ENCODE assay signal across 8 cellular contexts in the genomic region with DNA sequence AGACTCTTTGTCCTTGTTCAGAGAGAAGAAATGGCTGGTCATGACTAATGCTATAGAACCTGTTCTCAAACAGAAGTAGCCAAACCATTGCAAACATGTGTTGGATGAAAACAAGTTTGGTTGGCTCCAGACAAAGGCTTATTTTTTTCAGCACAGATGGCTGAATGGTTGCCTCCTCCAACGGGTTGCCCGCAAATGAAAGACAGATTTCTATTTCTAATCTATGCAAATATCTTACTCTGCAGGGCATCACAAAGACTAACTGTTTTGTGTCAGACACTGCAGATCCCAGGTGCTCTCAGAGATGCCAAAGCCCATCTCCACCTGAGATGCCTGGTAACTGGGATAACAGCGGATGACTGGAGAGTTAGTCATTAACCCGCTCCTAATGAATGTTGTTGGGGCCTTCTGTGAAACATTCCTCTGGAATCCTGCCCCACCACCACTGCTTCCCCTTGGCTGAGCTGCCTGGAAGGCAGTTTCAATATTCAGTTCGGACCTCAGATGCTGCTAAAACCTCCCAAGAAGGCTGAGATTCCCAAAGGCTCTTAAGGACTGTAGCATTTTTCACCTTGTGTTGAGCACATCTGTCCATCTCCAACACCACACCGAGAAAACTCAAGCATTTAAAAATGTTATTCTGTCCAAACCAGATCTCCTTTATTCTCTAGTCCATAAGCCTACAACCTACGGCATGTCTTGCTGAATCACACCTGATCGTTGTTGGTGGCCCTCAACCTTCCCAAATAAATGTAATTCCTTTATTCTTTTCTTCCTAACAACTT.
DNase-seq lines count a peak whose midpoint lies in the region; ATAC-seq and TF ChIP-seq lines count a peak whose summit lies in the region.

No MANE protein-coding gene starts in this region.

- no peaks in the 10 kb centered on the region for H3F3A ChIP-seq in MM.1S (ENCODE audit: insufficient read depth, low read length)

- no peaks in the 10 kb centered on the region for H3K9me2 ChIP-seq in MM.1S (replicated peaks; ENCODE audit: insufficient read depth, low read length)

- H3K27ac Mint-ChIP-seq in chondrocyte (ENCODE audit: unreplicated experiment) = peak overlapping the region; percentile 92

- peaks cover 9% of the 10 kb centered on the region for H3K36me3 Mint-ChIP-seq in chondrocyte (ENCODE audit: low read depth)

- ATAC-seq in GM21515 (IDR thresholded peaks at IDR 0.05; ENCODE audit: unreplicated experiment) = peak; percentile 49

- H3K27ac ChIP-seq in MM.1S (ENCODE audit: low read length) = 0 out of 2 replicates have a peak overlapping the region, but pooled peaks have one; percentile 1
- H3K27ac ChIP-seq in ascending aorta = no peak overlapping the region

- DNase-seq in AG08395 (ENCODE audit: low spot score) (peak; percentile 93), MM.1S (peak; percentile 70), chondrocyte (ENCODE audit: low spot score) (no peak), midbrain (lab: John Stamatoyannopoulos, UW) (peak; percentile 57), cortex of kidney (lab: John Stamatoyannopoulos, UW) (no peak), ascending aorta (ENCODE audit: low spot score in 2 of 2) (no peak), GDM1 (lab: John Stamatoyannopoulos, UW) (no peak)

- TF ChIP-seq CTCF in MM.1S (IDR thresholded peaks at IDR 0.05; ENCODE audit: low read length) = no peak
- no peak for TF ChIP-seq CTCF in chondrocyte (IDR thresholded peaks at IDR 0.05)
- no peak for TF ChIP-seq CTCF in ascending aorta (IDR thresholded peaks at IDR 0.05)

- H3K4me1 Mint-ChIP-seq in chondrocyte (ENCODE audit: low read depth) = peaks cover 73% of the 10 kb centered on the region

- no peak overlapping the region for H3K9ac ChIP-seq in MM.1S (ENCODE audit: low read length)

- intact Hi-C loops in ascending aorta (cut with DNase I) = no loop called here

- peak overlapping the region; percentile 49 for H3K4me3 Mint-ChIP-seq in chondrocyte (ENCODE audit: unreplicated experiment)

- H4K20me1 ChIP-seq in MM.1S (ENCODE audit: insufficient read depth, low read length) = no peaks in the 10 kb centered on the region

- H3K4me1 ChIP-seq in MM.1S (ENCODE audit: low read length) (peaks cover 12% of the 10 kb centered on the region; the same call in 1 of the 2 replicates), ascending aorta (peaks cover 0 to 4% of the 10 kb centered on the region in 2 donors)

- no peak overlapping the region for H3K4me3 ChIP-seq in MM.1S (ENCODE audit: low read length)
- no peak overlapping the region for H3K4me3 ChIP-seq in ascending aorta

- H3K27me3 ChIP-seq in MM.1S (replicated peaks; ENCODE audit: insufficient read depth, low read length) = no peaks in the 10 kb centered on the region; the same call in 1 of the 2 replicates
- no peaks in the 10 kb centered on the region for H3K27me3 ChIP-seq in ascending aorta

- 0 out of 2 replicates have a peak overlapping the region, but pooled peaks have one; percentile 3 for H3K4me2 ChIP-seq in MM.1S (ENCODE audit: low read depth, low read length)

- H3K9me3 ChIP-seq in MM.1S (replicated peaks; ENCODE audit: insufficient read depth, low read length) = no peaks in the 10 kb centered on the region
- H3K9me3 ChIP-seq in ascending aorta = no peaks in the 10 kb centered on the region

- H2AFZ ChIP-seq in MM.1S (ENCODE audit: low read length) = no peak overlapping the region

- H3K9me3 Mint-ChIP-seq in chondrocyte (ENCODE audit: low read depth) = peaks cover 3% of the 10 kb centered on the region

- H3K36me3 ChIP-seq in MM.1S (replicated peaks; ENCODE audit: insufficient read depth, low read length) = no peaks in the 10 kb centered on the region
- no peaks in the 10 kb centered on the region for H3K36me3 ChIP-seq in ascending aorta

- no peaks in the 10 kb centered on the region for H3K27me3 Mint-ChIP-seq in chondrocyte (ENCODE audit: low read depth)

- no peaks in the 10 kb centered on the region for H3K79me2 ChIP-seq in MM.1S (ENCODE audit: low read length)

Comparison
In these comparisons a context has a peak if more than half of its experiments do, and no peak if none do; other contexts are left out.
1. DNase-seq: peak in AG08395 (single experiment), MM.1S (single experiment) and midbrain (single experiment); none in chondrocyte (single experiment), cortex of kidney (single experiment), ascending aorta (0 of 2) and GDM1 (single experiment).